Comparison of ENCODE assay signal across 8 cellular contexts in genomic region chr7:2645274-2645868, GRCh38. TPM values are rescaled to one million over a fixed set of nuclear protein-coding genes. Genes with fewer than 3 reads are reported as not detected.
A peak's percentile ranks its signal among the peaks of the same experiment; 100 is the strongest.
DNase-seq lines count a peak whose midpoint lies in the region; ATAC-seq and TF ChIP-seq lines count a peak whose summit lies in the region.

No MANE protein-coding gene starts in this region.

- no peak for TF ChIP-seq CTCF in ascending aorta (IDR thresholded peaks at IDR 0.05)

- H3K14ac ChIP-seq in trophoblast cell (ENCODE audit: low read length): peak overlapping the region; percentile 84

- peak overlapping the region; percentile 39 for H4K8ac ChIP-seq in trophoblast cell (ENCODE audit: low read depth, low read length)

- DNase-seq in Jurkat, Clone E6-1 (ENCODE audit: low read depth, low spot score): peak; percentile 71
- DNase-seq in activated T-cell treated with anti-CD3 and anti-CD28 coated beads, Interleukin-2, amount 50 U/mL, for 48 hours: peak; percentile 55 to 61
- DNase-seq in trophoblast cell (no peak), ascending aorta (ENCODE audit: low spot score in 2 of 2) (no peak), NCI-H2029 treated with DMSO at 0.1 percent for 48 hours (lab: John Stamatoyannopoulos, UW) (no peak), AG20443 (ENCODE audit: low spot score) (no peak)

- no CpG with 5 or more reads among the region's 14 CpGs for WGBS in trophoblast cell (ENCODE audit: extremely low coverage, insufficient coverage, insufficient read length)

- peaks cover 14% of the 10 kb centered on the region for H3K79me1 ChIP-seq in trophoblast cell (ENCODE audit: low read length)

- peak overlapping the region; percentile 91 for H4K91ac ChIP-seq in trophoblast cell (ENCODE audit: low read depth, low read length)

- ATAC-seq in GM19351 (IDR thresholded peaks at IDR 0.05; ENCODE audit: unreplicated experiment): peak; percentile 57

- intact Hi-C loops in ascending aorta (cut with DNase I): loop anchor here (10.0 kb wide), 1 partner anchor 161 kb away; no protein-coding TSS in a partner anchor

- H3K36me3 ChIP-seq in BLaER1: peaks cover 51% of the 10 kb centered on the region
- H3K36me3 ChIP-seq in trophoblast cell (ENCODE audit: control insufficient read depth in 1 of 2, insufficient read depth in 2 of 2, low read length in 2 of 2): peaks cover 40 to 46% of the 10 kb centered on the region in 2 experiments
- peaks cover 28 to 34% of the 10 kb centered on the region in 2 donors for H3K36me3 ChIP-seq in ascending aorta

- peak overlapping the region; percentile 81 for H2BK5ac ChIP-seq in trophoblast cell (ENCODE audit: low read depth, low read length, poor library complexity)

- no peak overlapping the region for H2AFZ ChIP-seq in trophoblast cell (ENCODE audit: insufficient read depth, low read length, poor library complexity)

- H4K20me1 ChIP-seq in BLaER1: peaks cover 95% of the 10 kb centered on the region

- peak overlapping the region; percentile 40 for H4K12ac ChIP-seq in trophoblast cell (ENCODE audit: low read depth, low read length)

- peak overlapping the region; percentile 73 for H2BK120ac ChIP-seq in trophoblast cell (ENCODE audit: insufficient read depth, low read length, poor library complexity)

- peak overlapping the region; percentile 60 for H3K18ac ChIP-seq in trophoblast cell (ENCODE audit: low read length)

- H3K4me3 ChIP-seq in BLaER1 (peak overlapping the region; percentile 55), trophoblast cell (ENCODE audit: low read depth, low read length) (no peak overlapping the region), ascending aorta (no peak overlapping the region)
- peak overlapping the region; percentile 37 for H3K4me3 ChIP-seq in Jurkat, Clone E6-1 (ENCODE audit: low read length)

- H3K27me3 ChIP-seq in BLaER1 (no peaks in the 10 kb centered on the region), trophoblast cell (ENCODE audit: insufficient read depth, low read length) (no peaks in the 10 kb centered on the region), ascending aorta (no peaks in the 10 kb centered on the region)

- H3K27ac ChIP-seq in BLaER1 (peak overlapping the region; percentile 82), trophoblast cell (ENCODE audit: low read depth, low read length) (peak overlapping the region; percentile 77), ascending aorta (no peak overlapping the region)

- peaks cover 6% of the 10 kb centered on the region for H3K79me2 ChIP-seq in trophoblast cell (ENCODE audit: control insufficient read depth, insufficient read depth, low read length, poor library complexity)

- H3K4me1 ChIP-seq in BLaER1 (peaks cover 96% of the 10 kb centered on the region), trophoblast cell (ENCODE audit: control insufficient read depth in 1 of 2, insufficient read depth in 2 of 2, low read length in 2 of 2) (peaks cover 41 to 43% of the 10 kb centered on the region in 2 experiments), ascending aorta (peaks cover 11 to 16% of the 10 kb centered on the region in 2 donors)

- H3K23ac ChIP-seq in trophoblast cell (ENCODE audit: low read length): no peak overlapping the region

- H3K9me3 ChIP-seq in BLaER1 (no peaks in the 10 kb centered on the region), trophoblast cell (ENCODE audit: insufficient read depth, low read depth, low read length) (no peaks in the 10 kb centered on the region), ascending aorta (no peaks in the 10 kb centered on the region)

- H3K9ac ChIP-seq in BLaER1 (peak overlapping the region; percentile 72), trophoblast cell (ENCODE audit: low read length) (no peak overlapping the region)

- no peak overlapping the region for H2AK5ac ChIP-seq in trophoblast cell (ENCODE audit: low read length)

- peak overlapping the region; percentile 67 for H3K4ac ChIP-seq in trophoblast cell (ENCODE audit: low read depth, low read length)

- H3K4me2 ChIP-seq in BLaER1: peak overlapping the region; percentile 97
- peak overlapping the region; percentile 46 for H3K4me2 ChIP-seq in trophoblast cell (ENCODE audit: low read length)

- H2BK12ac ChIP-seq in trophoblast cell (ENCODE audit: low read length): peak overlapping the region; percentile 78

RNA-seq across cellular contexts. Expression of gene TTYH3, which starts 13.6 kb away (rescaled TPM):
- polyA plus RNA-seq in Jurkat, Clone E6-1 (2012; ENCODE audit: insufficient read depth, insufficient read length): 41.3 TPM
- polyA plus RNA-seq in trophoblast cell (2013): 117 and 118 TPM in 2 replicates
- 70.5 TPM for total RNA-seq in ascending aorta

RNA-seq across cellular contexts. Expression of gene AMZ1, which starts 42.6 kb away (rescaled TPM):
- 0.37 TPM for polyA plus RNA-seq in Jurkat, Clone E6-1 (2012; ENCODE audit: insufficient read depth, insufficient read length)
- 0.41 and 0.64 TPM in 2 replicates for polyA plus RNA-seq in trophoblast cell (2013)
- not detected for total RNA-seq in ascending aorta

Comparison
In these comparisons a context has a peak if more than half of its experiments do, and no peak if none do; other contexts are left out.
1. H3K27ac ChIP-seq: peak in BLaER1 (single experiment) and trophoblast cell (single experiment); none in ascending aorta (0 of 2).
2. H3K4me3 ChIP-seq: peak in BLaER1 (single experiment) and Jurkat, Clone E6-1 (single experiment); none in trophoblast cell (single experiment) and ascending aorta (0 of 2).
3. DNase-seq: peak in Jurkat, Clone E6-1 (single experiment) and activated T-cell treated with anti-CD3 and anti-CD28 coated beads, Interleukin-2, amount 50 U/mL, for 48 hours (2 of 2); none in trophoblast cell (0 of 2), ascending aorta (0 of 2), NCI-H2029 treated with DMSO at 0.1 percent for 48 hours (single experiment) and AG20443 (single experiment).